ENCODE assay signal across 1 cellular context in the genomic region with DNA sequence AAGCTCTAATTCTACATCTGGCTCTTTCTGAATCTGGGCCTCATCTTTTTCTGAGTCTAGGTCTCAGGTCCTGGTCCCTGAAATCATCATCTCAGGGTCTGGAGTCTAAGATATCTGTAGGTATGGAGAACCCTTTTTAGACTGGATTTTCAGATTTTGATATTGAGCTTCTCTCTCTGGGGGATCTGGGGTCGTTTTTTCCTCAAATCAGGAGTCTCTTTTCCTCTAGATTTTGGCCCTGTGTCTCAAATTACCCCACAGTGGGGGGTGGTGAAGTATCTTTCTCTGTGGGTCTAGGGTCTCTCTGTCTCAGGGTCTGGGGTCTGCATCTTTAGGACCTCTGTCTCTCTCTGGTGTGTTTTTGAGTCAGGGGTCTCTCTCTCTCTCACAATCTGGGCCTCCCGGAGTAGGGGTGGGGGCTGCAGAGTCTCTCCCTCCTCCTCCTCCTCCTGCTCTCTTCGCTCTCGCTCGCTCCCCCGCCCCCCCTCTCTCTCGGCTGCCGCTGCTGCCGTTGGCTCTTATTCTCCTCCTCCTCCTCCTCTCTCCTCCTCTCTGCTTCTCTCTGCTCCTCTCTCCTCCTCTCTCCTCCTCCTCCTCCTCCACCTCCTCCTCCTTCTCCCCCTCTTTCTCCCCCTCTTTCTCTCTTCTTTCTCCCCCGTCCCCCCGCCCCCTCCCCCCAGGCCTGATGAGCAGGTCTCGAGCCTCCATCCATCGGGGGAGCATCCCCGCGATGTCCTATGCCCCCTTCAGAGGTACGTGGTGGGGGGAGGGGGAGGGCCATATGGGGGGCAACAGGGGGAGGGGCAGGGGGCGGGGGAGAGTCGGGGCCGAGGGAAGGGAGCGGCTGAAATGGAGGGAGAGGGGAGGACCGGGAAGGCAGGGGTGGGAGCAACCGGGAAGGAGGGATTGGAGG.
TF ChIP-seq lines count a peak whose summit lies in the region.

Gene SYNGAP1, plus strand, starts transcription at position 486 of the 913 bp plus-strand sequence. Its CDS starts 200 bp downstream, at position 686.

TF ChIP-seq in K562, 482 proteins besides CTCF, POLR2A, EP300 and RAD21 (continued from another document):
- no peak for TF ChIP-seq TBP (optimal IDR thresholded peaks at IDR 0.05; ENCODE audit: low read depth, low read length)
- 0 out of 2 replicates have a peak, but pooled peaks have one; percentile 27 for TF ChIP-seq SUPT5H (IDR thresholded peaks at IDR 0.05)
- 0 out of 2 replicates have a peak, but pooled peaks have one; percentile 27 for TF ChIP-seq THAP12 (CRISPR knock-in tag; IDR thresholded peaks at IDR 0.05)
- no peak for TF ChIP-seq POLR2AphosphoS5 (IDR thresholded peaks at IDR 0.05; ENCODE audit: control insufficient read depth, insufficient read depth, low read depth, low read length)
- TF ChIP-seq, protein P1, sequence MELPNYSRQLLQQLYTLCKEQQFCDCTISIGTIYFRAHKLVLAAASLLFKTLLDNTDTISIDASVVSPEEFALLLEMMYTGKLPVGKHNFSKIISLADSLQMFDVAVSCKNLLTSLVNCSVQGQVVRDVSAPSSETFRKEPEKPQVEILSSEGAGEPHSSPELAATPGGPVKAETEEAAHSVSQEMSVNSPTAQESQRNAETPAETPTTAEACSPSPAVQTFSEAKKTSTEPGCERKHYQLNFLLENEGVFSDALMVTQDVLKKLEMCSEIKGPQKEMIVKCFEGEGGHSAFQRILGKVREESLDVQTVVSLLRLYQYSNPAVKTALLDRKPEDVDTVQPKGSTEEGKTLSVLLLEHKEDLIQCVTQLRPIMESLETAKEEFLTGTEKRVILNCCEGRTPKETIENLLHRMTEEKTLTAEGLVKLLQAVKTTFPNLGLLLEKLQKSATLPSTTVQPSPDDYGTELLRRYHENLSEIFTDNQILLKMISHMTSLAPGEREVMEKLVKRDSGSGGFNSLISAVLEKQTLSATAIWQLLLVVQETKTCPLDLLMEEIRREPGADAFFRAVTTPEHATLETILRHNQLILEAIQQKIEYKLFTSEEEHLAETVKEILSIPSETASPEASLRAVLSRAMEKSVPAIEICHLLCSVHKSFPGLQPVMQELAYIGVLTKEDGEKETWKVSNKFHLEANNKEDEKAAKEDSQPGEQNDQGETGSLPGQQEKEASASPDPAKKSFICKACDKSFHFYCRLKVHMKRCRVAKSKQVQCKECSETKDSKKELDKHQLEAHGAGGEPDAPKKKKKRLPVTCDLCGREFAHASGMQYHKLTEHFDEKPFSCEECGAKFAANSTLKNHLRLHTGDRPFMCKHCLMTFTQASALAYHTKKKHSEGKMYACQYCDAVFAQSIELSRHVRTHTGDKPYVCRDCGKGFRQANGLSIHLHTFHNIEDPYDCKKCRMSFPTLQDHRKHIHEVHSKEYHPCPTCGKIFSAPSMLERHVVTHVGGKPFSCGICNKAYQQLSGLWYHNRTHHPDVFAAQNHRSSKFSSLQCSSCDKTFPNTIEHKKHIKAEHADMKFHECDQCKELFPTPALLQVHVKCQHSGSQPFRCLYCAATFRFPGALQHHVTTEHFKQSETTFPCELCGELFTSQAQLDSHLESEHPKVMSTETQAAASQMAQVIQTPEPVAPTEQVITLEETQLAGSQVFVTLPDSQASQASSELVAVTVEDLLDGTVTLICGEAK (IDR thresholded peaks at IDR 0.05), result peak; percentile 38; the same call in 1 of the 2 replicates
- TF ChIP-seq, protein P1 (CRISPR knock-in tag; IDR thresholded peaks at IDR 0.05), result no peak
- 0 out of 2 replicates have a peak, but pooled peaks have one; percentile 25 for TF ChIP-seq LEF1 (IDR thresholded peaks at IDR 0.05)
- TF ChIP-seq ZNF740 (CRISPR knock-in tag; IDR thresholded peaks at IDR 0.05), result peak; percentile 80; the same call in 1 of the 2 replicates
- TF ChIP-seq ZNF740 (tag; IDR thresholded peaks at IDR 0.05), result no peak
- 0 out of 2 replicates have a peak, but pooled peaks have one; percentile 24 for TF ChIP-seq FOXJ2 (tag; IDR thresholded peaks at IDR 0.05)
- TF ChIP-seq MTA1 (IDR thresholded peaks at IDR 0.05; ENCODE audit: borderline replicate concordance), result peak; percentile 27; the same call in 1 of the 2 replicates
- peak; percentile 21; the same call in 1 of the 2 replicates for TF ChIP-seq SMARCE1 (IDR thresholded peaks at IDR 0.05)
- TF ChIP-seq ZNF311 (CRISPR knock-in tag; IDR thresholded peaks at IDR 0.05), result no peak
- TF ChIP-seq, protein P2, sequence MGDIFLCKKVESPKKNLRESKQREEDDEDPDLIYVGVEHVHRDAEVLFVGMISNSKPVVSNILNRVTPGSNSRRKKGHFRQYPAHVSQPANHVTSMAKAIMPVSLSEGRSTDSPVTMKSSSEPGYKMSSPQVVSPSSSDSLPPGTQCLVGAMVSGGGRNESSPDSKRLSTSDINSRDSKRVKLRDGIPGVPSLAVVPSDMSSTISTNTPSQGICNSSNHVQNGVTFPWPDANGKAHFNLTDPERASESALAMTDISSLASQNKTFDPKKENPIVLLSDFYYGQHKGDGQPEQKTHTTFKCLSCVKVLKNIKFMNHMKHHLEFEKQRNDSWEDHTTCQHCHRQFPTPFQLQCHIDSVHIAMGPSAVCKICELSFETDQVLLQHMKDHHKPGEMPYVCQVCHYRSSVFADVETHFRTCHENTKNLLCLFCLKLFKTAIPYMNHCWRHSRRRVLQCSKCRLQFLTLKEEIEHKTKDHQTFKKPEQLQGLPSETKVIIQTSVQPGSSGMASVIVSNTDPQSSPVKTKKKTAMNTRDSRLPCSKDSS (IDR thresholded peaks at IDR 0.05; ENCODE audit: low read depth, partially characterized antibody), result no peak
- peak; percentile 84 for TF ChIP-seq ZNF263 (CRISPR knock-in tag; IDR thresholded peaks at IDR 0.05; ENCODE audit: borderline replicate concordance)
- TF ChIP-seq ZNF395 (CRISPR knock-in tag; IDR thresholded peaks at IDR 0.05), result peak; percentile 63; the same call in 1 of the 2 replicates
- TF ChIP-seq CXXC5 (CRISPR knock-in tag; IDR thresholded peaks at IDR 0.05), result peak; percentile 33; the same call in 1 of the 2 replicates
- TF ChIP-seq MAZ (CRISPR knock-in tag; conservative IDR thresholded peaks at IDR 0.05 in 1 of 2, IDR thresholded peaks at IDR 0.05 in 1 of 2), result peak; percentile 53 to 57; a peak in 3 of 4 replicates
- 0 out of 2 replicates have a peak, but pooled peaks have one; percentile 20 for TF ChIP-seq HLTF (IDR thresholded peaks at IDR 0.05)
- TF ChIP-seq ZBTB7A (IDR thresholded peaks at IDR 0.05; ENCODE audit: borderline replicate concordance, control insufficient read depth, low read depth, low read length), result peak; percentile 54; the same call in 1 of the 2 replicates
- TF ChIP-seq RCOR1 (IDR thresholded peaks at IDR 0.05; ENCODE audit: borderline replicate concordance in 1 of 2, low read depth in 2 of 2, low read length in 2 of 2), result peak in 1 of 2 experiments; percentile 41; a peak in 1 of 4 replicates
- 0 out of 2 replicates have a peak, but pooled peaks have one; percentile 53 for TF ChIP-seq LARP7 (IDR thresholded peaks at IDR 0.05)
- 0 out of 2 replicates have a peak, but pooled peaks have one; percentile 16 for TF ChIP-seq NR4A1 (CRISPR knock-in tag; IDR thresholded peaks at IDR 0.05)
- TF ChIP-seq NR4A1 (tag; IDR thresholded peaks at IDR 0.05), result no peak
- peak; percentile 84 for TF ChIP-seq VEZF1 (CRISPR knock-in tag; IDR thresholded peaks at IDR 0.05)
- TF ChIP-seq NFRKB (IDR thresholded peaks at IDR 0.05; ENCODE audit: low read depth), result 0 out of 2 replicates have a peak, but pooled peaks have one; percentile 55
- 0 out of 2 replicates have a peak, but pooled peaks have one; percentile 13 for TF ChIP-seq MYC (IDR thresholded peaks at IDR 0.05; ENCODE audit: low read depth, low read length)
- no peak for TF ChIP-seq MYC (CRISPR knock-in tag; IDR thresholded peaks at IDR 0.05; ENCODE audit: borderline replicate concordance, low read depth)
- no peak for TF ChIP-seq FOXA1 (IDR thresholded peaks at IDR 0.05; ENCODE audit: borderline replicate concordance)
- TF ChIP-seq ZNF24 (IDR thresholded peaks at IDR 0.05), result no peak
- TF ChIP-seq NEUROD1 (IDR thresholded peaks at IDR 0.05; ENCODE audit: borderline replicate concordance, low read depth, low read length, partially characterized antibody), result peak; percentile 17
- TF ChIP-seq NCOA1 (IDR thresholded peaks at IDR 0.05; ENCODE audit: low read depth), result 0 out of 2 replicates have a peak, but pooled peaks have one; percentile 22
- peak; percentile 52; the same call in 1 of the 2 replicates for TF ChIP-seq EGR1 (conservative IDR thresholded peaks at IDR 0.05)
- TF ChIP-seq MYNN (IDR thresholded peaks at IDR 0.05), result no peak
- no peak for TF ChIP-seq MYNN (CRISPR knock-in tag; IDR thresholded peaks at IDR 0.05)
